1 cellular context compared by ENCODE assay signal in genomic region chr1:156660752-156661112, GRCh38.
TF ChIP-seq lines count a peak whose summit lies in the region.

No MANE protein-coding gene starts in this region.

TF ChIP-seq in endothelial cell of umbilical vein, 7 proteins besides CTCF, POLR2A, EP300 and RAD21:
- TF ChIP-seq MAX (IDR thresholded peaks at IDR 0.05; ENCODE audit: insufficient read depth, insufficient read length) (no peak), POLR2AphosphoS5 (IDR thresholded peaks at IDR 0.05; ENCODE audit: insufficient read depth, low read depth, low read length) (no peak), MYC (IDR thresholded peaks at IDR 0.05; ENCODE audit: low read depth, low read length) (no peak), JUN (IDR thresholded peaks at IDR 0.05; ENCODE audit: borderline replicate concordance, insufficient read depth, insufficient read length, low read depth) (no peak), GATA2 (IDR thresholded peaks at IDR 0.05; ENCODE audit: insufficient read depth, insufficient read length, low read depth, low read length) (no peak), FOS (IDR thresholded peaks at IDR 0.05; ENCODE audit: borderline replicate concordance, insufficient read depth, low read length) (no peak), EZH2 (IDR thresholded peaks at IDR 0.05; ENCODE audit: borderline replicate concordance, low read depth, low read length, severe bottlenecking) (no peak)
TF ChIP-seq in endothelial cell of umbilical vein: peak in this region for 0.
